2 cellular contexts compared by ENCODE assay signal in the genomic region with DNA sequence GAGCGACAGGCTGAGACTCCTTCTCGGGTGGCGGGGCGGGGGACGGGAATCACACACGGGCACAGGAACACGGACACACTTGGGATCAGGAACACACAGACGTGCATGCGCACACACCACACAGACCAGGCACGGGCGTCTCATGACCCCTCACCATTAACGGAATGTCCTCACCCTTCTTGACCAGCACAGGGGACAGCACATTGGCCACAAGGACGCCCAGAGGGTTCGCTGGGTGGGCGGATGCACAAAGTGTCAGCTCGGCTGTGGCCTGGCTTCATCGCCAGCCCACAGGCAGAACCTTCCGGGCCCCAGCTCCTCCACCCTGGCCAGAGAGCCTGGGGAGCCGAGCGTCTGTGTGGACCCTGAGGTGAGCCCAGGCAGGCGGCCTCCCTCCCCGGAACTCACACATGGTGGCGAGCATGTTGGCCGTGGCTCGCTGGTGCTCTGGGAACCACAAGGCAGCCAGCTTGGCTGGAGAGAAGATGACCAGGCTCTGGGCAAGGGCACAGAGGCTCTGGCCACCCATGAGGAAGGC.
A peak's percentile ranks its signal among the peaks of the same experiment; 100 is the strongest.
TF ChIP-seq lines count a peak whose summit lies in the region.

No MANE protein-coding gene starts in this region.

TF ChIP-seq in HepG2, 621 proteins besides CTCF, POLR2A, EP300 and RAD21:
- TF ChIP-seq AGO1 (IDR thresholded peaks at IDR 0.05; ENCODE audit: low read depth, low read length, poor library complexity, severe bottlenecking) (peak; percentile 26), MYC (CRISPR knock-in tag; IDR thresholded peaks at IDR 0.05; ENCODE audit: borderline replicate concordance) (no peak), GLI4 (CRISPR knock-in tag; IDR thresholded peaks at IDR 0.05; ENCODE audit: borderline replicate concordance) (no peak), MED1 (CRISPR knock-in tag; IDR thresholded peaks at IDR 0.05) (no peak)

TF ChIP-seq in GM12891, 5 proteins besides CTCF, POLR2A, EP300 and RAD21:
- no peak for TF ChIP-seq POLR2AphosphoS5 (IDR thresholded peaks at IDR 0.05; ENCODE audit: low read depth, low read length)
